21 cellular contexts compared by ENCODE assay signal in the genomic region with DNA sequence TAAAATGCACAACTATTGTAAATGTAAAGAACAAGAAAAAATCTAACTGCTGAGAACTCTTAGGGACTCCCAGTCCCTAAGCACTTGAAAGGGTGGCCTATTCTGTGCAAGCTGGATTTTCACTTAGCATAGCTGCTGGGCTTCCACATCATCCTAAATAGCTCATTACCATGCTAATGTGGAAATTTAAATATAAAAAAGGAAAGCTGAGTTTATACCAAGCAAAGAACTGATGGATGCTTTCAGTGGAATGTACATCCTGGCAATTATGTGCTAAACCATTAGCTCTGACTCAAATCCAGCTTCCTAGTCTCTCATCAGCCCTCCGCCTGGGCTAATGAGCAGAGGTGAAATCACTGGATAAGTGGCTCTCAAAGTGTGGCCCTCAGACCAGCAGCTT.
"Had no signal": no experiment of that assay in that cellular context is flagged by ENCODE, and none has a peak within 500 bp of the region (broad histone marks: within the 10 kb centered on the region; RNA-seq: fewer than 3 reads in every experiment).

No MANE protein-coding gene starts in this region.

- H3K36me3 ChIP-seq: breast epithelium, prostate gland had no signal

- H3K9me3 ChIP-seq: breast epithelium, left lung, prostate gland, right atrium auricular region, tibial artery had no signal

- ATAC-seq: activated naive CD8-positive, alpha-beta T cell treated with anti-CD3 and anti-CD28 coated beads, Interleukin-2, amount 50 U/mL, for 24 hours; effector memory CD8-positive, alpha-beta T cell; left lung; stimulated activated naive CD8-positive, alpha-beta T cell treated with anti-CD3 and anti-CD28 coated beads, Interleukin-15, Interleukin-2, amounts not matched to agents 100 U/mL and 50 U/mL, for 24 hours had no signal

- FAIRE-seq: urothelium cell line had no signal

- H3K4me3 ChIP-seq: breast epithelium, left lung, prostate gland, right atrium auricular region, skin epidermis, tibial artery had no signal

- H3K4me1 ChIP-seq: breast epithelium, prostate gland, tibial artery had no signal

- H3K27ac ChIP-seq: breast epithelium, left lung, prostate gland, skin epidermis, tibial artery had no signal

- DNase-seq: activated CD4-positive, alpha-beta T cell treated with anti-CD3 and anti-CD28 coated beads, Interleukin-2, amount 50 U/mL, for 1 hour; activated CD4-positive, CD25-positive, alpha-beta regulatory T cell treated with anti-CD3 and anti-CD28 coated beads, Interleukin-2, amount 50 U/mL, for 72 hours; activated CD8-positive, alpha-beta memory T cell treated with anti-CD3 and anti-CD28 coated beads, Interleukin-2, amount 50 U/mL, for 4 hours; activated effector memory CD4-positive, alpha-beta T cell treated with Interleukin-2 at 50 U/mL for 16 hours; activated naive CD4-positive, alpha-beta T cell treated with anti-CD3 and anti-CD28 coated beads, Interleukin-2, amount 10 ng/mL, durations not matched to agents 7 days and 5 days; activated naive CD8-positive, alpha-beta T cell treated with anti-CD3 and anti-CD28 coated beads, Interleukin-2, amount 50 U/mL, for 24 hours; activated T-cell treated with anti-CD3 and anti-CD28 coated beads, Interleukin-2, amount 50 U/mL, for 48 hours; cerebellar nuclear complex; cortex of kidney; effector memory CD8-positive, alpha-beta T cell; glutamatergic neuron; hippocampal formation; left lung; mammary epithelial cell; stimulated activated naive CD8-positive, alpha-beta T cell treated with anti-CD3 and anti-CD28 coated beads, Interleukin-15, Interleukin-2, amounts not matched to agents 100 U/mL and 50 U/mL, for 24 hours; tibial artery had no signal

- H3K27me3 ChIP-seq: breast epithelium, left lung, right atrium auricular region, tibial artery had no signal
